In genomic region chr2:96940991-96941775, GRCh38 we compare ENCODE assay signal across 25 cellular contexts. TPM values are rescaled to one million over a fixed set of nuclear protein-coding genes. Genes with fewer than 3 reads are reported as not detected.
DNase-seq lines count a peak whose midpoint lies in the region; ATAC-seq and TF ChIP-seq lines count a peak whose summit lies in the region.
"Had no signal": no experiment of that assay in that cellular context is flagged by ENCODE, and none has a peak within 500 bp of the region (broad histone marks: within the 10 kb centered on the region; RNA-seq: fewer than 3 reads in every experiment).

No MANE protein-coding gene starts in this region.

- DNase-seq in T-helper 1 cell (no peak), NCI-H345 treated with DMSO at 0.1 percent for 48 hours (lab: John Stamatoyannopoulos, UW; ENCODE audit: unreplicated experiment) (no peak), dermis blood vessel endothelial cell (no peak), cardiac septum (ENCODE audit: low spot score) (no peak)
- DNase-seq in CD8-positive, alpha-beta memory T cell: peak in 2 of 5 donors; percentile 7 to 37
- peak; percentile 38 for DNase-seq in activated CD8-positive, alpha-beta T cell treated with anti-CD3 and anti-CD28 coated beads for 36 hours
- DNase-seq in naive thymus-derived CD8-positive, alpha-beta T cell: peak in 2 of 10 donors; percentile 42 to 48
- DNase-seq: 8988T, aorta, DMS153, hypothalamus, mesenchymal stem cell, NCI-H1048, NCI-H2029 treated with DMSO at 0.1 percent for 48 hours, NCI-H510A treated with DMSO at 0.1 percent for 48 hours, nephron progenitor cell, SHP77 treated with DMSO at 0.1 percent for 48 hours, T-helper 9 cell had no signal

- H3K4me1 ChIP-seq in CD8-positive, alpha-beta memory T cell (ENCODE audit: insufficient read depth, low read length): peaks cover 29% of the 10 kb centered on the region
- H3K4me1 ChIP-seq: psoas muscle had no signal

- intact Hi-C loops in activated CD8-positive, alpha-beta T cell treated with anti-CD3 and anti-CD28 coated beads for 36 hours (cut with micrococcal nuclease): no loop called here
- intact Hi-C loops in cardiac septum (cut with DNase I): no loop called here

- peaks cover 16% of the 10 kb centered on the region for H3K27me3 Mint-ChIP-seq in T-helper 1 cell treated with Interleukin-12 subunit alpha and Interleukin-12 subunit beta and Interleukin-4 antibody, amounts not matched to agents 30 μg/mL and 1 μg/mL, for 36 hours (ENCODE audit: low read depth)
- H3K27me3 Mint-ChIP-seq in CD8-positive, alpha-beta memory T cell: peaks cover 0 to 2% of the 10 kb centered on the region in 2 donors
- H3K27me3 Mint-ChIP-seq in activated CD8-positive, alpha-beta T cell treated with anti-CD3 and anti-CD28 coated beads for 36 hours: no peaks in the 10 kb centered on the region
- peaks cover 0 to 2% (median 0%) of the 10 kb centered on the region in 5 donors for H3K27me3 Mint-ChIP-seq in naive thymus-derived CD8-positive, alpha-beta T cell

- H3K27ac ChIP-seq in CD8-positive, alpha-beta memory T cell (ENCODE audit: low read depth, low read length): no peak overlapping the region
- H3K27ac ChIP-seq: HL-60, psoas muscle had no signal

- H3K4me1 Mint-ChIP-seq in T-helper 1 cell treated with Interleukin-12 subunit alpha and Interleukin-12 subunit beta and Interleukin-4 antibody, amounts not matched to agents 30 μg/mL and 1 μg/mL, for 36 hours (ENCODE audit: low read depth): peaks cover 19% of the 10 kb centered on the region
- H3K4me1 Mint-ChIP-seq in CD8-positive, alpha-beta memory T cell: peaks cover 23 to 38% (median 31%) of the 10 kb centered on the region in 3 donors
- H3K4me1 Mint-ChIP-seq in activated CD8-positive, alpha-beta T cell treated with anti-CD3 and anti-CD28 coated beads for 36 hours (ENCODE audit: low read depth): peaks cover 22% of the 10 kb centered on the region
- peaks cover 14 to 52% (median 40%) of the 10 kb centered on the region in 4 donors for H3K4me1 Mint-ChIP-seq in naive thymus-derived CD8-positive, alpha-beta T cell

- no peaks in the 10 kb centered on the region for H3K9me3 ChIP-seq in CD8-positive, alpha-beta memory T cell (ENCODE audit: low read length)

- H3K27ac Mint-ChIP-seq in T-helper 1 cell treated with Interleukin-12 subunit alpha and Interleukin-12 subunit beta and Interleukin-4 antibody, amounts not matched to agents 30 μg/mL and 1 μg/mL, for 36 hours: peak overlapping the region; percentile 21
- H3K27ac Mint-ChIP-seq in CD8-positive, alpha-beta memory T cell: peak overlapping the region; percentile 21 to 78 (median 54)
- peak overlapping the region; percentile 80 for H3K27ac Mint-ChIP-seq in activated CD8-positive, alpha-beta T cell treated with anti-CD3 and anti-CD28 coated beads for 36 hours
- peak overlapping the region; percentile 83 to 98 (median 92) for H3K27ac Mint-ChIP-seq in naive thymus-derived CD8-positive, alpha-beta T cell
- H3K27ac Mint-ChIP-seq: IgD-negative memory B cell, nephron progenitor cell had no signal

- peak overlapping the region; percentile 29 for H3K4me3 ChIP-seq in CD8-positive, alpha-beta memory T cell (ENCODE audit: low read length)
- H3K4me3 ChIP-seq: psoas muscle, spleen had no signal

- no peaks in the 10 kb centered on the region for H3K36me3 ChIP-seq in CD8-positive, alpha-beta memory T cell (ENCODE audit: insufficient read depth, low read length)
- H3K36me3 ChIP-seq: spleen had no signal

- POLR2A ChIA-PET in CD8-positive, alpha-beta memory T cell (lab: Charles Lee): interaction anchor here (1.9 kb wide), 1 partner anchor 73 kb away, joined by 8 read pairs; no protein-coding TSS in a partner anchor
- POLR2A ChIA-PET in activated CD8-positive, alpha-beta T cell treated with anti-CD3 and anti-CD28 coated beads for 36 hours (lab: Charles Lee): interaction anchor here (1.0 to 3.4 kb wide), 4 partner anchors 11 to 72 kb away, joined by 3 to 19 read pairs (median 4); no protein-coding TSS in a partner anchor
- POLR2A ChIA-PET in naive thymus-derived CD8-positive, alpha-beta T cell (lab: Charles Lee): interaction anchor here (1.4 to 5.9 kb wide), 4 partner anchors 17 to 83 kb away, joined by 6 to 41 read pairs (median 9); partner anchors contain the start of gene ANKRD39

- no peak for TF ChIP-seq CTCF in activated CD8-positive, alpha-beta T cell treated with anti-CD3 and anti-CD28 coated beads for 36 hours (IDR thresholded peaks at IDR 0.05)

- H3K4me3 Mint-ChIP-seq in T-helper 1 cell treated with Interleukin-12 subunit alpha and Interleukin-12 subunit beta and Interleukin-4 antibody, amounts not matched to agents 30 μg/mL and 1 μg/mL, for 36 hours: peak overlapping the region; percentile 22
- H3K4me3 Mint-ChIP-seq in CD8-positive, alpha-beta memory T cell: peak overlapping the region in 6 of 7 donors; percentile 24 to 67 (median 56)
- H3K4me3 Mint-ChIP-seq in activated CD8-positive, alpha-beta T cell treated with anti-CD3 and anti-CD28 coated beads for 36 hours: peak overlapping the region; percentile 51
- H3K4me3 Mint-ChIP-seq in naive thymus-derived CD8-positive, alpha-beta T cell: peak overlapping the region; percentile 56 to 86 (median 79)
- H3K4me3 Mint-ChIP-seq: nephron progenitor cell had no signal

- H3K36me3 Mint-ChIP-seq in T-helper 1 cell treated with Interleukin-12 subunit alpha and Interleukin-12 subunit beta and Interleukin-4 antibody, amounts not matched to agents 30 μg/mL and 1 μg/mL, for 36 hours (ENCODE audit: low read depth): peaks cover 10% of the 10 kb centered on the region
- peaks cover 0 to 20% (median 0%) of the 10 kb centered on the region in 3 donors for H3K36me3 Mint-ChIP-seq in CD8-positive, alpha-beta memory T cell
- H3K36me3 Mint-ChIP-seq in activated CD8-positive, alpha-beta T cell treated with anti-CD3 and anti-CD28 coated beads for 36 hours (ENCODE audit: low read depth): peaks cover 7% of the 10 kb centered on the region
- H3K36me3 Mint-ChIP-seq in naive thymus-derived CD8-positive, alpha-beta T cell: peaks cover 0 to 9% (median 3%) of the 10 kb centered on the region in 3 donors

- peak; percentile 47 for ATAC-seq in activated CD8-positive, alpha-beta T cell treated with anti-CD3 and anti-CD28 coated beads for 36 hours
- ATAC-seq in naive thymus-derived CD8-positive, alpha-beta T cell: peak; percentile 52 to 82
- ATAC-seq: psoas muscle had no signal

- H3K27me3 ChIP-seq in CD8-positive, alpha-beta memory T cell (ENCODE audit: insufficient read depth, low read length, poor library complexity, severe bottlenecking): no peaks in the 10 kb centered on the region
- H3K27me3 ChIP-seq: spleen had no signal

- peaks cover 28% of the 10 kb centered on the region for H3K9me3 Mint-ChIP-seq in T-helper 1 cell treated with Interleukin-12 subunit alpha and Interleukin-12 subunit beta and Interleukin-4 antibody, amounts not matched to agents 30 μg/mL and 1 μg/mL, for 36 hours
- peaks cover 5 to 17% (median 8%) of the 10 kb centered on the region in 5 donors for H3K9me3 Mint-ChIP-seq in CD8-positive, alpha-beta memory T cell
- H3K9me3 Mint-ChIP-seq in activated CD8-positive, alpha-beta T cell treated with anti-CD3 and anti-CD28 coated beads for 36 hours: peaks cover 12% of the 10 kb centered on the region
- H3K9me3 Mint-ChIP-seq in naive thymus-derived CD8-positive, alpha-beta T cell: peaks cover 0 to 8% (median 3%) of the 10 kb centered on the region in 9 donors

- CTCF ChIA-PET in CD8-positive, alpha-beta memory T cell (lab: Charles Lee): interaction anchor here (1.0 to 4.6 kb wide), 6 partner anchors 10 to 89 kb away, joined by 3 to 29 read pairs (median 5); partner anchors contain the start of gene ANKRD39
- CTCF ChIA-PET in activated CD8-positive, alpha-beta T cell treated with anti-CD3 and anti-CD28 coated beads for 36 hours (lab: Charles Lee): interaction anchor here (0.8 to 5.2 kb wide), 9 partner anchors 10 to 83 kb away, joined by 3 to 38 read pairs (median 5); partner anchors contain the start of gene ANKRD39

RNA-seq across cellular contexts. Expression of gene FAM178B, which starts 45.2 kb away (rescaled TPM):
- under 1 TPM; 0.37 to 0.38 TPM for total RNA-seq in CD8-positive, alpha-beta memory T cell
- polyA plus RNA-seq in CD8-positive, alpha-beta memory T cell: 0.43 TPM
- under 1 TPM; 0.72 to 0.77 TPM for total RNA-seq in activated CD8-positive, alpha-beta T cell treated with anti-CD3 and anti-CD28 coated beads for 36 hours
- 1 to 10 TPM; 2.3 to 3.7 TPM for total RNA-seq in naive thymus-derived CD8-positive, alpha-beta T cell
- 1 to 10 TPM in 2 of 3 donors, under 1 TPM in 1; 0.66 to 1.3 (median 1.1) TPM for polyA plus RNA-seq in naive thymus-derived CD8-positive, alpha-beta T cell
- total RNA-seq in dermis blood vessel endothelial cell: not detected in 2 replicates
- total RNA-seq in cardiac septum: 0.57 TPM
- total RNA-seq: OCI-LY7, psoas muscle had no signal
- polyA plus RNA-seq: BJ, IgD-negative memory B cell had no signal

Comparison
In these comparisons a context has a peak if more than half of its experiments do, and no peak if none do; other contexts are left out.
1. H3K27ac Mint-ChIP-seq: peak in every context shown above with its lines; median percentile 92 in naive thymus-derived CD8-positive, alpha-beta T cell; 80 in activated CD8-positive, alpha-beta T cell treated with anti-CD3 and anti-CD28 coated beads for 36 hours; 54 in CD8-positive, alpha-beta memory T cell; 21 in T-helper 1 cell treated with Interleukin-12 subunit alpha and Interleukin-12 subunit beta and Interleukin-4 antibody, amounts not matched to agents 30 μg/mL and 1 μg/mL, for 36 hours.
2. H3K4me3 Mint-ChIP-seq: peak in every context shown above with its lines; median percentile 79 in naive thymus-derived CD8-positive, alpha-beta T cell; 56 in CD8-positive, alpha-beta memory T cell; 51 in activated CD8-positive, alpha-beta T cell treated with anti-CD3 and anti-CD28 coated beads for 36 hours; 22 in T-helper 1 cell treated with Interleukin-12 subunit alpha and Interleukin-12 subunit beta and Interleukin-4 antibody, amounts not matched to agents 30 μg/mL and 1 μg/mL, for 36 hours.